14 cellular contexts compared by ENCODE assay signal in the genomic region with DNA sequence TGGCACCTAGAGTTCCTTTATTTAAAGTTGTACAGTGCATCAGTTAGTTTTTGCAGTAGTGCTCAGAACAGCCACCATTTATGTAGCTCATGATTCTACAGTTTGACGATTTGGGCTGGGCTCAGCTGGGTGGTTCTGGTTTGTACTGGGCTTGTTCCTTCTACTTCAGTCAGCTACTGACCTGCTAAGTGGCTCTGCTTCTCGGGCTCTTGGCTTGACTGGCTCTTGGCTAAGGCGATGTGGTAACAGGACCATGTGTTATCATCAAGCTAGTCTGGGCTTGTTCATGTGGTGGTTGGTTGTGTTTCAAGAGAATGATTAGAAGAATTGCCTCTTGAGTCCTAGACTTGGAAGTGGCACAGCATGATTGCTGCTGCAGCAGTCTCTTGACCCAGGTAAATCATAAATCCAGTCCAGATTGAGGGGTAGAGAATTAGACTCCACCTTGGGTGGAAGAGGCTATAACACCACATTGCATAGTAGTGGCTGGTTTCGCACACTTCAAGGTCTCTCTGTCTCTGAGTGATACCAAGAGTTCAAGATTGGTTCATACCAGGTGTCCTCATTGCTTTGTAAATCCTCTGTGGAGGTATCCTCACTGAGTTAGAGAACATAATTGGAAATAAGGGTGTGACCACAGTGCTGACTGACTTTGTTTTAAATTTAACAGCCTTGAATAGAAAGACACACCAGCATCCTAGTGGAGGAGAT.
DNase-seq lines count a peak whose midpoint lies in the region; TF ChIP-seq lines count a peak whose summit lies in the region.
"Had no signal": no experiment of that assay in that cellular context is flagged by ENCODE, and none has a peak within 500 bp of the region (broad histone marks: within the 10 kb centered on the region; RNA-seq: fewer than 3 reads in every experiment).

No MANE protein-coding gene starts in this region.

- TF ChIP-seq POLR2A in thyroid gland (IDR thresholded peaks at IDR 0.05) = no peak

- DNase-seq in activated naive CD4-positive, alpha-beta T cell treated with anti-CD3 and anti-CD28 coated beads for 36 hours = no peak
- no peak for DNase-seq in activated naive CD4-positive, alpha-beta T cell treated with Interleukin-2 at 50 U/mL for 16 hours
- DNase-seq in MV-4-11 (lab: John Stamatoyannopoulos, UW) = peak; percentile 27
- DNase-seq in neural crest cell (ENCODE audit: low read depth, low spot score) = no peak
- DNase-seq in epidermal melanocyte (ENCODE audit: insufficient read length, low spot score) = no peak
- no peak for DNase-seq in substantia nigra (lab: John Stamatoyannopoulos, UW)
- DNase-seq in thyroid gland = no peak
- DNase-seq: activated T-cell treated with anti-CD3 and anti-CD28 coated beads, Interleukin-2, amount 50 U/mL, for 24 hours; glutamatergic neuron; NCI-H146; ovary; stimulated activated CD4-positive, alpha-beta T cell treated with anti-CD3 and anti-CD28 coated beads, Interleukin-2, amount 100 ng/mL, for 24 hours had no signal

- no peaks in the 10 kb centered on the region for H3K27me3 ChIP-seq in thyroid gland
- H3K27me3 ChIP-seq: ovary had no signal

- peaks cover 38% of the 10 kb centered on the region for H3K4me1 Mint-ChIP-seq in activated naive CD4-positive, alpha-beta T cell treated with anti-CD3 and anti-CD28 coated beads for 36 hours (ENCODE audit: low read depth)
- peaks cover 17% of the 10 kb centered on the region for H3K4me1 Mint-ChIP-seq in neural crest cell

- H3K4me3 ChIP-seq in HEK293 (ENCODE audit: low read depth, low read length) (no peak overlapping the region), thyroid gland (replicated peaks in 1 of 3) (no peak overlapping the region)
- H3K4me3 ChIP-seq: ovary had no signal

- H3K9me3 Mint-ChIP-seq in activated naive CD4-positive, alpha-beta T cell treated with anti-CD3 and anti-CD28 coated beads for 36 hours = peaks cover 3% of the 10 kb centered on the region
- H3K9me3 Mint-ChIP-seq in neural crest cell = peaks cover 2% of the 10 kb centered on the region
- H3K9me3 Mint-ChIP-seq: activated T-cell treated with anti-CD3 and anti-CD28 coated beads, Interleukin-2, amount 50 U/mL, for 24 hours had no signal

- peak overlapping the region; percentile 4 for H3K27ac Mint-ChIP-seq in activated naive CD4-positive, alpha-beta T cell treated with anti-CD3 and anti-CD28 coated beads for 36 hours
- H3K27ac Mint-ChIP-seq in neural crest cell (ENCODE audit: unreplicated experiment) = peak overlapping the region; percentile 66
- H3K27ac Mint-ChIP-seq: activated T-cell treated with anti-CD3 and anti-CD28 coated beads, Interleukin-2, amount 50 U/mL, for 24 hours; T-helper 2 cell treated with Interferon-gamma antibody and Interleukin-4, amounts not matched to agents 5 μg/mL and 100 μg/mL, for 36 hours had no signal

- 86 to 94% methylated on average over 4 of the region's 4 CpGs for WGBS in thyroid gland, 2 donors

- POLR2A ChIA-PET in HEK293 (lab: Yijun Ruan, JAX) = no interaction called here

- H3K27me3 Mint-ChIP-seq in activated naive CD4-positive, alpha-beta T cell treated with anti-CD3 and anti-CD28 coated beads for 36 hours (ENCODE audit: low read depth) = no peaks in the 10 kb centered on the region
- no peaks in the 10 kb centered on the region for H3K27me3 Mint-ChIP-seq in neural crest cell (ENCODE audit: low read depth)
- H3K27me3 Mint-ChIP-seq: activated T-cell treated with anti-CD3 and anti-CD28 coated beads, Interleukin-2, amount 50 U/mL, for 24 hours had no signal

- H3K9me3 ChIP-seq in HEK293 (ENCODE audit: control insufficient read depth, insufficient read depth, low read depth, low read length) (no peaks in the 10 kb centered on the region), thyroid gland (no peaks in the 10 kb centered on the region)
- H3K9me3 ChIP-seq: ovary had no signal

- no peaks in the 10 kb centered on the region for H3K36me3 ChIP-seq in HEK293 (ENCODE audit: control insufficient read depth in 2 of 2, insufficient read depth in 1 of 2, low read length in 2 of 2)
- H3K36me3 ChIP-seq in thyroid gland = no peaks in the 10 kb centered on the region
- H3K36me3 ChIP-seq: ovary had no signal

- H3K27ac ChIP-seq in HEK293 (ENCODE audit: extremely low read depth, low read depth, low read length) = no peak overlapping the region
- H3K27ac ChIP-seq in substantia nigra (ENCODE audit: low read depth, low read length, poor library complexity, severe bottlenecking) = no peak overlapping the region
- no peak overlapping the region for H3K27ac ChIP-seq in thyroid gland
- H3K27ac ChIP-seq: ovary had no signal

- CTCF ChIA-PET in activated naive CD4-positive, alpha-beta T cell treated with anti-CD3 and anti-CD28 coated beads for 36 hours (lab: Charles Lee) = interaction anchor here (0.9 kb wide), 1 partner anchor 16 kb away, joined by 3 read pairs; no protein-coding TSS in a partner anchor
- CTCF ChIA-PET in HEK293 (lab: Yijun Ruan, JAX) = interaction anchor here (1.7 to 2.1 kb wide), 2 partner anchors 16 to 88 kb away, joined by 8 to 10 read pairs; no protein-coding TSS in a partner anchor

- TF ChIP-seq CTCF in HEK293 (tag by site-specific recombination; IDR thresholded peaks at IDR 0.05) = no peak
- no peak for TF ChIP-seq CTCF in neural crest cell (conservative IDR thresholded peaks at IDR 0.05)
- TF ChIP-seq CTCF in thyroid gland (IDR thresholded peaks at IDR 0.05) = no peak

- intact Hi-C loops in activated naive CD4-positive, alpha-beta T cell treated with anti-CD3 and anti-CD28 coated beads for 36 hours (cut with micrococcal nuclease) = loop anchor here (10.0 kb wide), 1 partner anchor 965 kb away; no protein-coding TSS in a partner anchor
- intact Hi-C loops in thyroid gland (cut with DNase I) = loop anchor here (10.0 kb wide), 2 partner anchors 155 to 465 kb away; no protein-coding TSS in a partner anchor

- no peak overlapping the region for H3K4me3 Mint-ChIP-seq in activated naive CD4-positive, alpha-beta T cell treated with anti-CD3 and anti-CD28 coated beads for 36 hours
- H3K4me3 Mint-ChIP-seq in neural crest cell = no peak overlapping the region
- H3K4me3 Mint-ChIP-seq: activated T-cell treated with anti-CD3 and anti-CD28 coated beads, Interleukin-2, amount 50 U/mL, for 24 hours; T-helper 2 cell treated with Interferon-gamma antibody and Interleukin-4, amounts not matched to agents 5 μg/mL and 100 μg/mL, for 36 hours had no signal

- no peaks in the 10 kb centered on the region for H3K36me3 Mint-ChIP-seq in activated naive CD4-positive, alpha-beta T cell treated with anti-CD3 and anti-CD28 coated beads for 36 hours (ENCODE audit: low read depth)
- H3K36me3 Mint-ChIP-seq in neural crest cell (ENCODE audit: low read depth) = peaks cover 3% of the 10 kb centered on the region

- H3K4me1 ChIP-seq in HEK293 (ENCODE audit: control insufficient read depth, insufficient read depth, low read length) (no peaks in the 10 kb centered on the region), thyroid gland (peaks cover 13 to 17% of the 10 kb centered on the region in 2 donors)

TF ChIP-seq in HEK293, 187 proteins besides CTCF, POLR2A, EP300 and RAD21:
- TF ChIP-seq ZNF416 (tag by site-specific recombination; IDR thresholded peaks at IDR 0.05) (no peak), OSR2 (tag by site-specific recombination; IDR thresholded peaks at IDR 0.05) (0 out of 2 replicates have a peak, but pooled peaks have one; percentile 9), SETDB1 (IDR thresholded peaks at IDR 0.05; ENCODE audit: insufficient read length, low read length) (peak; percentile 61), ZBTB49 (tag by site-specific recombination; IDR thresholded peaks at IDR 0.05; ENCODE audit: low read depth) (no peak), TRIM28 (IDR thresholded peaks at IDR 0.05; ENCODE audit: borderline replicate concordance, low read length) (peak; percentile 94; the same call in 1 of the 2 replicates), ZBTB17 (tag by site-specific recombination; IDR thresholded peaks at IDR 0.05) (0 out of 2 replicates have a peak, but pooled peaks have one; percentile 20)
